30 cellular contexts compared by ENCODE assay signal in the genomic region with DNA sequence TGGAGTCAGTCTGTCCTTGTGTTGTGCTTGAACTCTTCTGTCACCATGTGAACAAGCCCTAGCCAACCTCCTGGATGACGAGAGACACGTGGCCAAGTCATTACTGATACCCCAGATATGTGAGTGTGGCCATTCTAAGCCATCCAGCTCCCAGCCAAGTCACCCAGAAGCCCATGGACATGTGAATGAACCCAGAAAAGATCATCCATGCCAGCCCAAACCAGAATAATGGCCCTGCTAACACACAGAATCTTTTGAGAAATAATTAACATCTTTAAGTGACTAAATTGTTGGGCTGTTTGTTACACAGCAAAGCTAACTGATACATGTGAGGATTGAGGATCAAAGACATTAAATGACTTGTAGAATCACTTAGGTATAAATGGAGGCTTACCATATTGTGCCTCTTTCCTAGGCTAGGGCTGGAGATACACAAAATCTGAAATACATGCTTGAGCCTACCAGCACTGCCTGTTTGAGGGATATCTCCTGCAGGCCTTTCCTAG. TPM values are rescaled to one million over a fixed set of nuclear protein-coding genes. Genes with fewer than 3 reads are reported as not detected.
DNase-seq lines count a peak whose midpoint lies in the region; ATAC-seq, FAIRE-seq and TF ChIP-seq lines count a peak whose summit lies in the region.
"Had no signal": no experiment of that assay in that cellular context is flagged by ENCODE, and none has a peak within 500 bp of the region (broad histone marks: within the 10 kb centered on the region; RNA-seq: fewer than 3 reads in every experiment).

No MANE protein-coding gene starts in this region.

- no peak overlapping the region for H3K27ac Mint-ChIP-seq in natural killer cell treated with Interleukin-12 subunit alpha and Interleukin-12 subunit beta and Interleukin-15 and Interleukin-18, amount 100 ng/mL, for 72 hours
- no peak overlapping the region for H3K27ac Mint-ChIP-seq in natural killer cell
- H3K27ac Mint-ChIP-seq: CD14-positive monocyte; CD4-positive, alpha-beta T cell; CD8-positive, alpha-beta memory T cell; HFFc6 had no signal

- H3K4me2 ChIP-seq in neural cell (ENCODE audit: low read length): no peak overlapping the region
- H3K4me2 ChIP-seq: A549; BLaER1 treated with 17β-estradiol and CSF1 and Interleukin-3, amounts not matched to agents 10 nM and 100 nM had no signal

- H3K4me3 Mint-ChIP-seq in natural killer cell treated with Interleukin-12 subunit alpha and Interleukin-12 subunit beta and Interleukin-15 and Interleukin-18, amount 100 ng/mL, for 72 hours: no peak overlapping the region
- H3K4me3 Mint-ChIP-seq in natural killer cell: no peak overlapping the region
- H3K4me3 Mint-ChIP-seq: CD14-positive monocyte; CD4-positive, alpha-beta T cell; CD8-positive, alpha-beta memory T cell; HFFc6 had no signal

- no peaks in the 10 kb centered on the region for H3F3A ChIP-seq in neural cell (ENCODE audit: insufficient read depth, low read length, poor library complexity, severe bottlenecking)

- ATAC-seq in natural killer cell treated with Interleukin-12 subunit alpha and Interleukin-12 subunit beta and Interleukin-15 and Interleukin-18, amount 100 ng/mL, for 72 hours: no peak
- ATAC-seq in natural killer cell (no peak), HG02678 (IDR thresholded peaks at IDR 0.05; ENCODE audit: unreplicated experiment) (no peak)
- ATAC-seq: A549 had no signal

- H3K9me3 ChIP-seq in neural cell (ENCODE audit: low read length): no peaks in the 10 kb centered on the region
- peaks cover 0 to 5% (median 0%) of the 10 kb centered on the region in 4 donors for H3K9me3 ChIP-seq in tibial nerve
- H3K9me3 ChIP-seq: BE2C had no signal

- no peak for TF ChIP-seq RAD21 in neural cell (conservative IDR thresholded peaks at IDR 0.05)

- no peak overlapping the region for H3K4me3 ChIP-seq in bronchial epithelial cell (ENCODE audit: low read depth, low read length)
- H3K4me3 ChIP-seq in neural cell (ENCODE audit: low read length): no peak overlapping the region
- no peak overlapping the region for H3K4me3 ChIP-seq in tibial nerve
- H3K4me3 ChIP-seq: A549; BLaER1 treated with 17β-estradiol and CSF1 and Interleukin-3, amounts not matched to agents 10 nM and 100 nM had no signal

- intact Hi-C loops in natural killer cell (cut with micrococcal nuclease): no loop called here

- no peak for TF ChIP-seq EP300 in neural cell (conservative IDR thresholded peaks at IDR 0.05; ENCODE audit: poor library complexity, severe bottlenecking)
- no peak for TF ChIP-seq EP300 in tibial nerve (IDR thresholded peaks at IDR 0.05)

- H3K4me1 Mint-ChIP-seq in natural killer cell treated with Interleukin-12 subunit alpha and Interleukin-12 subunit beta and Interleukin-15 and Interleukin-18, amount 100 ng/mL, for 72 hours (ENCODE audit: low read depth in 2 of 2): no peaks in the 10 kb centered on the region
- H3K4me1 Mint-ChIP-seq in natural killer cell: no peaks in the 10 kb centered on the region
- H3K4me1 Mint-ChIP-seq: CD8-positive, alpha-beta memory T cell had no signal

- no peaks in the 10 kb centered on the region for H4K20me1 ChIP-seq in neural cell (ENCODE audit: insufficient read depth)
- H4K20me1 ChIP-seq: BLaER1 treated with 17β-estradiol and CSF1 and Interleukin-3, amounts not matched to agents 10 nM and 100 nM had no signal

- DNase-seq in natural killer cell treated with Interleukin-12 subunit alpha and Interleukin-12 subunit beta and Interleukin-15 and Interleukin-18, amount 100 ng/mL, for 72 hours (ENCODE audit: low spot score): peak; percentile 50
- no peak for DNase-seq in natural killer cell
- DNase-seq in bronchial epithelial cell (ENCODE audit: low read depth): no peak
- no peak for DNase-seq in tibial nerve (ENCODE audit: low spot score in 2 of 2)
- DNase-seq in NCI-H226: no peak
- no peak for DNase-seq in COLO668 (lab: John Stamatoyannopoulos, UW; ENCODE audit: unreplicated experiment)
- DNase-seq: 8988T; ACHN; AML-193; BE2C; Calu3; CD4-positive, alpha-beta T cell; CD8-positive, alpha-beta memory T cell; COR-L47; DMS53; DMS79 treated with DMSO at 0.1 percent for 48 hours; GF-D8; GOT3; H7; HCEC 1CT; HFFc6 had no signal

- 63 to 77% methylated on average over 2 of the region's 2 CpGs for WGBS in tibial nerve, 2 donors

- no peaks in the 10 kb centered on the region for H3K79me2 ChIP-seq in neural cell (replicated peaks; ENCODE audit: insufficient read depth, low read length)

- H3K27me3 ChIP-seq in bronchial epithelial cell (ENCODE audit: control insufficient read depth, insufficient read depth, low read length): peaks cover 6% of the 10 kb centered on the region
- peaks cover 8% of the 10 kb centered on the region for H3K27me3 ChIP-seq in neural cell (ENCODE audit: insufficient read depth, low read depth, low read length)
- no peaks in the 10 kb centered on the region for H3K27me3 ChIP-seq in tibial nerve
- H3K27me3 ChIP-seq: BE2C; BLaER1 treated with 17β-estradiol and CSF1 and Interleukin-3, amounts not matched to agents 10 nM and 100 nM had no signal

- H3K27ac ChIP-seq in neural cell (ENCODE audit: low read length) (peak overlapping the region; percentile 73), tibial nerve (peak overlapping the region in 3 of 4 donors; percentile 5 to 75 (median 18))
- H3K27ac ChIP-seq: A549; BLaER1 treated with 17β-estradiol and CSF1 and Interleukin-3, amounts not matched to agents 10 nM and 100 nM had no signal

- no peak overlapping the region for H3K9ac ChIP-seq in neural cell (ENCODE audit: low read length)
- H3K9ac ChIP-seq: BLaER1 treated with 17β-estradiol and CSF1 and Interleukin-3, amounts not matched to agents 10 nM and 100 nM had no signal

- TF ChIP-seq CTCF in natural killer cell (IDR thresholded peaks at IDR 0.05): no peak
- no peak for TF ChIP-seq CTCF in bronchial epithelial cell (IDR thresholded peaks at IDR 0.05; ENCODE audit: insufficient read depth, low read length, severe bottlenecking)
- no peak for TF ChIP-seq CTCF in neural cell (IDR thresholded peaks at IDR 0.05; ENCODE audit: poor library complexity, severe bottlenecking)
- no peak for TF ChIP-seq CTCF in tibial nerve (IDR thresholded peaks at IDR 0.05)

- no peaks in the 10 kb centered on the region for H3K9me2 ChIP-seq in neural cell (ENCODE audit: insufficient read depth, low read length)

- peaks cover 2% of the 10 kb centered on the region for H3K9me3 Mint-ChIP-seq in natural killer cell treated with Interleukin-12 subunit alpha and Interleukin-12 subunit beta and Interleukin-15 and Interleukin-18, amount 100 ng/mL, for 72 hours
- H3K9me3 Mint-ChIP-seq in natural killer cell: no peaks in the 10 kb centered on the region

- peak; percentile 64 for FAIRE-seq in bronchial epithelial cell (lab: Jason Lieb, UNC)
- FAIRE-seq: A549, GM12891, GM18507 had no signal

- TF ChIP-seq POLR2A in tibial nerve (IDR thresholded peaks at IDR 0.05): no peak

- peaks cover 21 to 30% of the 10 kb centered on the region in 2 donors for H3K27me3 Mint-ChIP-seq in natural killer cell treated with Interleukin-12 subunit alpha and Interleukin-12 subunit beta and Interleukin-15 and Interleukin-18, amount 100 ng/mL, for 72 hours
- peaks cover 14% of the 10 kb centered on the region in 2 donors for H3K27me3 Mint-ChIP-seq in natural killer cell (ENCODE audit: low read depth in 2 of 2)

- H3K36me3 ChIP-seq in bronchial epithelial cell (ENCODE audit: control insufficient read depth, insufficient read depth, low read length) (no peaks in the 10 kb centered on the region), neural cell (ENCODE audit: insufficient read depth, low read length) (no peaks in the 10 kb centered on the region), tibial nerve (peaks cover 0 to 29% (median 0%) of the 10 kb centered on the region in 3 donors)
- H3K36me3 ChIP-seq: BE2C; BLaER1 treated with 17β-estradiol and CSF1 and Interleukin-3, amounts not matched to agents 10 nM and 100 nM had no signal

- H2AFZ ChIP-seq in neural cell (ENCODE audit: low read depth, low read length): no peak overlapping the region

- no peaks in the 10 kb centered on the region for H3K36me3 Mint-ChIP-seq in natural killer cell treated with Interleukin-12 subunit alpha and Interleukin-12 subunit beta and Interleukin-15 and Interleukin-18, amount 100 ng/mL, for 72 hours
- H3K36me3 Mint-ChIP-seq in natural killer cell: no peaks in the 10 kb centered on the region

- peaks cover 0 to 57% (median 12%) of the 10 kb centered on the region in 4 donors for H3K4me1 ChIP-seq in tibial nerve
- H3K4me1 ChIP-seq: BE2C had no signal

TF ChIP-seq in neural cell, 6 proteins besides CTCF, POLR2A, EP300 and RAD21 (continues in another document):
- TF ChIP-seq, protein P1, sequence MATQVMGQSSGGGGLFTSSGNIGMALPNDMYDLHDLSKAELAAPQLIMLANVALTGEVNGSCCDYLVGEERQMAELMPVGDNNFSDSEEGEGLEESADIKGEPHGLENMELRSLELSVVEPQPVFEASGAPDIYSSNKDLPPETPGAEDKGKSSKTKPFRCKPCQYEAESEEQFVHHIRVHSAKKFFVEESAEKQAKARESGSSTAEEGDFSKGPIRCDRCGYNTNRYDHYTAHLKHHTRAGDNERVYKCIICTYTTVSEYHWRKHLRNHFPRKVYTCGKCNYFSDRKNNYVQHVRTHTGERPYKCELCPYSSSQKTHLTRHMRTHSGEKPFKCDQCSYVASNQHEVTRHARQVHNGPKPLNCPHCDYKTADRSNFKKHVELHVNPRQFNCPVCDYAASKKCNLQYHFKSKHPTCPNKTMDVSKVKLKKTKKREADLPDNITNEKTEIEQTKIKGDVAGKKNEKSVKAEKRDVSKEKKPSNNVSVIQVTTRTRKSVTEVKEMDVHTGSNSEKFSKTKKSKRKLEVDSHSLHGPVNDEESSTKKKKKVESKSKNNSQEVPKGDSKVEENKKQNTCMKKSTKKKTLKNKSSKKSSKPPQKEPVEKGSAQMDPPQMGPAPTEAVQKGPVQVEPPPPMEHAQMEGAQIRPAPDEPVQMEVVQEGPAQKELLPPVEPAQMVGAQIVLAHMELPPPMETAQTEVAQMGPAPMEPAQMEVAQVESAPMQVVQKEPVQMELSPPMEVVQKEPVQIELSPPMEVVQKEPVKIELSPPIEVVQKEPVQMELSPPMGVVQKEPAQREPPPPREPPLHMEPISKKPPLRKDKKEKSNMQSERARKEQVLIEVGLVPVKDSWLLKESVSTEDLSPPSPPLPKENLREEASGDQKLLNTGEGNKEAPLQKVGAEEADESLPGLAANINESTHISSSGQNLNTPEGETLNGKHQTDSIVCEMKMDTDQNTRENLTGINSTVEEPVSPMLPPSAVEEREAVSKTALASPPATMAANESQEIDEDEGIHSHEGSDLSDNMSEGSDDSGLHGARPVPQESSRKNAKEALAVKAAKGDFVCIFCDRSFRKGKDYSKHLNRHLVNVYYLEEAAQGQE (IDR thresholded peaks at IDR 0.05; ENCODE audit: borderline replicate concordance): no peak
- TF ChIP-seq MXI1 (conservative IDR thresholded peaks at IDR 0.05; ENCODE audit: poor library complexity, severe bottlenecking) (no peak), EZH2 (IDR thresholded peaks at IDR 0.05; ENCODE audit: borderline replicate concordance, insufficient read depth, low read length, poor library complexity, severe bottlenecking) (no peak), POLR2AphosphoS5 (IDR thresholded peaks at IDR 0.05) (no peak)

RNA-seq across cellular contexts. Expression of a gene that starts 38.2 kb away (rescaled TPM):
- not detected for total RNA-seq in natural killer cell treated with Interleukin-12 subunit alpha and Interleukin-12 subunit beta and Interleukin-15 and Interleukin-18, amount 100 ng/mL, for 72 hours
- total RNA-seq in natural killer cell (not detected), bronchial epithelial cell (0.13 and 0.26 TPM in 2 replicates), tibial nerve (10 to 100 TPM; 28.5 to 48.2 (median 45.7) TPM)
- polyA plus RNA-seq in neural cell: 0.25 and 0.34 TPM in 2 replicates
- polyA minus RNA-seq in neural cell: 0.24 and 0.35 TPM in 2 replicates
- total RNA-seq: Calu3; CD4-positive, alpha-beta T cell; CD8-positive, alpha-beta memory T cell; Daoy; G401; HFFc6 had no signal
- polyA plus RNA-seq: CD14-positive monocyte; CD8-positive, alpha-beta memory T cell had no signal

Comparison
In these comparisons a context has a peak if more than half of its experiments do, and no peak if none do; other contexts are left out.
1. RNA of a gene that starts 38.2 kb away (total RNA-seq): 28.5 to 48.2 TPM in tibial nerve; 0.13 to 0.26 TPM in bronchial epithelial cell, not detected in natural killer cell treated with Interleukin-12 subunit alpha and Interleukin-12 subunit beta and Interleukin-15 and Interleukin-18, amount 100 ng/mL, for 72 hours and not detected in natural killer cell; every median in the first group is over 10 times any median in the second.